1 cellular context compared by ENCODE assay signal in genomic region chr15:60021589-60022378, GRCh38.
A peak's percentile ranks its signal among the peaks of the same experiment; 100 is the strongest.
TF ChIP-seq lines count a peak whose summit lies in the region.

No MANE protein-coding gene starts in this region.

TF ChIP-seq in K562, 482 proteins besides CTCF, POLR2A, EP300 and RAD21 (continued from another document and continues in another):
- no peak for TF ChIP-seq ZBTB40 (IDR thresholded peaks at IDR 0.05)
- TF ChIP-seq ZBTB40 (CRISPR knock-in tag; IDR thresholded peaks at IDR 0.05): no peak
- no peak for TF ChIP-seq GABPB2 (CRISPR knock-in tag; conservative IDR thresholded peaks at IDR 0.05)
- peak; percentile 92 for TF ChIP-seq ZNF75A (CRISPR knock-in tag; IDR thresholded peaks at IDR 0.05)
- TF ChIP-seq GATA2 (CRISPR knock-in tag; IDR thresholded peaks at IDR 0.05): no peak
- no peak for TF ChIP-seq MXI1 (IDR thresholded peaks at IDR 0.05; ENCODE audit: low read depth, low read length)
- peak; percentile 99 for TF ChIP-seq THRB (CRISPR knock-in tag; conservative IDR thresholded peaks at IDR 0.05)
- no peak for TF ChIP-seq FOS (IDR thresholded peaks at IDR 0.05; ENCODE audit: extremely low read depth, insufficient read length)
- no peak for TF ChIP-seq SP1 (CRISPR knock-in tag; IDR thresholded peaks at IDR 0.05)
- TF ChIP-seq ADNP (tag; IDR thresholded peaks at IDR 0.05): no peak
- TF ChIP-seq HDAC6 (IDR thresholded peaks at IDR 0.05; ENCODE audit: low read depth, low read length): no peak
- no peak for TF ChIP-seq YY1 (IDR thresholded peaks at IDR 0.05; ENCODE audit: borderline replicate concordance in 1 of 3, control insufficient read depth in 1 of 3, extremely low read depth in 1 of 3, insufficient read depth in 3 of 3, insufficient read length in 1 of 3, insufficient replicate concordance in 2 of 3, low read depth in 1 of 3, low read length in 2 of 3)
- TF ChIP-seq ZNF586 (CRISPR knock-in tag; conservative IDR thresholded peaks at IDR 0.05): 0 out of 2 replicates have a peak, but pooled peaks have one; percentile 45
- no peak for TF ChIP-seq NR2C1 (IDR thresholded peaks at IDR 0.05)
- peak; percentile 81 for TF ChIP-seq NR2C1 (tag; IDR thresholded peaks at IDR 0.05)
- TF ChIP-seq FOXO4 (CRISPR knock-in tag; IDR thresholded peaks at IDR 0.05): peak; percentile 98
- TF ChIP-seq ZKSCAN3 (CRISPR knock-in tag; IDR thresholded peaks at IDR 0.05): peak; percentile 90
- TF ChIP-seq ZNF232 (CRISPR knock-in tag; IDR thresholded peaks at IDR 0.05): no peak
- no peak for TF ChIP-seq ETV5 (CRISPR knock-in tag; IDR thresholded peaks at IDR 0.05; ENCODE audit: low read depth)
- peak; percentile 83; the same call in 1 of the 2 replicates for TF ChIP-seq ZNF23 (CRISPR knock-in tag; IDR thresholded peaks at IDR 0.05)
- no peak for TF ChIP-seq SMARCE1 (IDR thresholded peaks at IDR 0.05)
- 0 out of 2 replicates have a peak, but pooled peaks have one; percentile 44 for TF ChIP-seq CUX1 (CRISPR knock-in tag; IDR thresholded peaks at IDR 0.05)
- TF ChIP-seq ZNF3 (CRISPR knock-in tag; IDR thresholded peaks at IDR 0.05): no peak
- TF ChIP-seq SMAD2 (IDR thresholded peaks at IDR 0.05; ENCODE audit: low read depth, low read length): no peak
- TF ChIP-seq TOE1 (IDR thresholded peaks at IDR 0.05; ENCODE audit: borderline replicate concordance): no peak
- TF ChIP-seq TOE1 (CRISPR knock-in tag; IDR thresholded peaks at IDR 0.05; ENCODE audit: borderline replicate concordance, low read depth): no peak
- TF ChIP-seq ZFP1 (CRISPR knock-in tag; IDR thresholded peaks at IDR 0.05): peak; percentile 95
- no peak for TF ChIP-seq SMC3 (conservative IDR thresholded peaks at IDR 0.05; ENCODE audit: insufficient read depth, low read depth, low read length)
- no peak for TF ChIP-seq TEAD2 (tag; IDR thresholded peaks at IDR 0.05)
- TF ChIP-seq U2AF1 (optimal IDR thresholded peaks at IDR 0.05; ENCODE audit: low read depth, low read length): no peak
- TF ChIP-seq ZNF655 (CRISPR knock-in tag; IDR thresholded peaks at IDR 0.05): 0 out of 2 replicates have a peak, but pooled peaks have one; percentile 83
- no peak for TF ChIP-seq TRIM24 (IDR thresholded peaks at IDR 0.05)
- TF ChIP-seq CREB1 (IDR thresholded peaks at IDR 0.05): no peak
- TF ChIP-seq CREB1 (CRISPR knock-in tag; IDR thresholded peaks at IDR 0.05): no peak
- no peak for TF ChIP-seq ZKSCAN1 (IDR thresholded peaks at IDR 0.05; ENCODE audit: low read depth, low read length)
- TF ChIP-seq PHTF2 (CRISPR knock-in tag; IDR thresholded peaks at IDR 0.05): no peak
- peak; percentile 86 for TF ChIP-seq THAP7 (CRISPR knock-in tag; IDR thresholded peaks at IDR 0.05)
- peak; percentile 98 for TF ChIP-seq ZNF449 (CRISPR knock-in tag; IDR thresholded peaks at IDR 0.05)
- no peak for TF ChIP-seq FOXJ3 (CRISPR knock-in tag; IDR thresholded peaks at IDR 0.05)
- TF ChIP-seq ATF3 (IDR thresholded peaks at IDR 0.05): no peak
- TF ChIP-seq ATF3 (CRISPR knock-in tag; conservative IDR thresholded peaks at IDR 0.05): no peak
- peak; percentile 65; the same call in 1 of the 2 replicates for TF ChIP-seq PTRF (tag; IDR thresholded peaks at IDR 0.05)
- no peak for TF ChIP-seq KDM1A (IDR thresholded peaks at IDR 0.05)
